18 cellular contexts compared by ENCODE assay signal in the genomic region with DNA sequence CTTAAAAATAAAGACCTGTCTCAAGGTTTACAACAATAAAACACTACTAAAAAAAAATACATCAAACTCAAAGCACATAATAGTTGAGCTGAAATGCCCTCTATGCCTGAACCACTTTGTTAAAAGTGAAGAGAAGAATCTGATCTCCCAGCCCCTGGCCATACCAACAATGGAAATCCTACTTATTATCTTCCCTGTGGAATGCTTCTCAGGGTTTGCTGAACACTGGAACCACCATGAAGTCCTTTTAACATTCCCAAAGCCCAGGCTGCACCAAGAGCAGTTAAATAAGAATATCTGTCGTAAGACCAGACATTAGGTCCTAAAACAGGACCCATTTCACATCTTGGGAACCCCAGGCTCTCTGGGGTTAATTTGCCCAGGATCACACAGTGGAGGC.
"Had no signal": no experiment of that assay in that cellular context is flagged by ENCODE, and none has a peak within 500 bp of the region (broad histone marks: within the 10 kb centered on the region; RNA-seq: fewer than 3 reads in every experiment).

No MANE protein-coding gene starts in this region.

- H3K27ac ChIP-seq: neutrophil, psoas muscle, right lobe of liver, spleen, stomach, thoracic aorta, transverse colon had no signal

- H3K27me3 ChIP-seq: neutrophil, right lobe of liver, spleen, stomach, transverse colon had no signal

- H3K4me1 ChIP-seq: psoas muscle, right lobe of liver, spleen, stomach, transverse colon had no signal

- H3K27me3 Mint-ChIP-seq: naive thymus-derived CD8-positive, alpha-beta T cell; stimulated activated naive B cell treated with anti-CD40 and anti-IgM and Interleukin-4, amounts not matched to agents 10 μg/mL and 1 μg/mL and 100 μg/mL, for 72 hours had no signal

- H3K4me3 Mint-ChIP-seq: naive thymus-derived CD8-positive, alpha-beta T cell; stimulated activated naive B cell treated with anti-CD40 and anti-IgM and Interleukin-4, amounts not matched to agents 10 μg/mL and 1 μg/mL and 100 μg/mL, for 72 hours had no signal

- H3K9me3 Mint-ChIP-seq: naive thymus-derived CD8-positive, alpha-beta T cell; stimulated activated naive B cell treated with anti-CD40 and anti-IgM and Interleukin-4, amounts not matched to agents 10 μg/mL and 1 μg/mL and 100 μg/mL, for 72 hours had no signal

- H3K4me1 Mint-ChIP-seq: naive thymus-derived CD8-positive, alpha-beta T cell had no signal

- H3K4me3 ChIP-seq: mucosa of descending colon, psoas muscle, right lobe of liver, spleen, stomach, thoracic aorta, transverse colon had no signal

- DNase-seq: foreskin melanocyte; hippocampal formation; kidney glomerular epithelial cell; mucosa of descending colon; naive thymus-derived CD8-positive, alpha-beta T cell; psoas muscle; right lobe of liver; spleen; stimulated activated CD4-positive, alpha-beta T cell treated with anti-CD3 and anti-CD28 coated beads, Interleukin-15, amount 100 ng/mL, for 24 hours; stimulated activated CD4-positive, alpha-beta T cell treated with anti-CD3 and anti-CD28 coated beads, Interleukin-1b, Interleukin-23, amount 100 ng/mL, for 48 hours; stimulated activated CD4-positive, alpha-beta T cell treated with anti-CD3 and anti-CD28 coated beads, Interleukin-4, amount 100 ng/mL, for 4 hours; stimulated activated naive B cell treated with anti-CD40 and anti-IgM and Interleukin-4, amounts not matched to agents 10 μg/mL and 1 μg/mL and 100 μg/mL, for 72 hours; stomach; substantia nigra; transverse colon had no signal

- ATAC-seq: mucosa of descending colon; naive thymus-derived CD8-positive, alpha-beta T cell; psoas muscle; right lobe of liver; stimulated activated naive B cell treated with anti-CD40 and anti-IgM and Interleukin-4, amounts not matched to agents 10 μg/mL and 1 μg/mL and 100 μg/mL, for 72 hours had no signal

- FAIRE-seq: urothelium cell line had no signal

- H3K36me3 ChIP-seq: neutrophil, right lobe of liver, thoracic aorta, transverse colon had no signal

- H3K9me3 ChIP-seq: mucosa of descending colon, neutrophil, psoas muscle, right lobe of liver, spleen, stomach, thoracic aorta, transverse colon had no signal
